ENCODE assay signal across 20 cellular contexts in the genomic region with DNA sequence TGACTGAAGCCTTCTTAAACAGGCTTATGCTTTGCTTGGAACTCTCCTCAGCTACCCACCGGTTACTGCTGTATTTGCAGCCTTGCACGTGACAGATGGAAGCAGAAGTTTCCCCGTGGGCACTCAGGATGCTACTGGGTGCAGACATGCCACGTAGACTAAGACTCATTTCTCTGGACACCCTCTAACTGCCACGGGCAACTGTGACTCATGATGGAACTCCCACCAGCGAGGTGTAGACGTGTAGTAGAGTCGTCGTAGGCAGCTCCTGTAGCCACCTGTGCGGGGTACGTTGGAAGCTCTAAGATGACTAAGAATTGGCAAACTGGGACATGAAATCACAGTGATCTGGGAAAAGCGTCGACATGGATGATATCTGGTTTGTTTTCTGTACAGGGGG.
"Had no signal": no experiment of that assay in that cellular context is flagged by ENCODE, and none has a peak within 500 bp of the region (broad histone marks: within the 10 kb centered on the region; RNA-seq: fewer than 3 reads in every experiment).

No MANE protein-coding gene starts in this region.

- ATAC-seq: activated T-cell treated with anti-CD3 and anti-CD28 coated beads, Interleukin-2, amount 50 U/mL, for 4 hours; natural killer cell had no signal

- DNase-seq: activated B cell treated with CpG ODN at 0.5 μM for 24 hours; activated CD4-positive, alpha-beta T cell treated with anti-CD3 and anti-CD28 coated beads for 4 hours; activated CD8-positive, alpha-beta memory T cell treated with anti-CD3 and anti-CD28 coated beads, Interleukin-2, amount 50 U/mL, for 4 hours; activated effector memory CD4-positive, alpha-beta T cell treated with anti-CD3 and anti-CD28 coated beads, Interleukin-2, amount 50 U/mL, for 16 hours; activated naive CD4-positive, alpha-beta T cell treated with anti-CD3 and anti-CD28 coated beads, Interleukin-2, amount 50 U/mL, for 16 hours; activated T-cell treated with anti-CD3 and anti-CD28 coated beads, Interleukin-2, amount 50 U/mL, for 4 hours; cerebellar nuclear complex; cortex of kidney; esophagus squamous epithelium; mesenchymal stem cell; natural killer cell; stimulated activated CD4-positive, alpha-beta T cell treated with anti-CD3 and anti-CD28 coated beads, Interleukin-12 subunit alpha, Interleukin-12 subunit beta, amount 100 ng/mL, for 4 hours; stimulated activated CD4-positive, alpha-beta T cell treated with anti-CD3 and anti-CD28 coated beads, Interleukin-1b, Interleukin-23, amount 100 ng/mL, for 48 hours; stimulated activated CD8-positive, alpha-beta memory T cell treated with anti-CD3 and anti-CD28 coated beads, Interleukin-4, amount 100 ng/mL, for 48 hours; testis had no signal

- H3K4me3 Mint-ChIP-seq: activated B cell treated with CpG ODN at 0.5 μM for 24 hours; activated T-cell treated with anti-CD3 and anti-CD28 coated beads, Interleukin-2, amount 50 U/mL, for 4 hours; natural killer cell; stimulated activated naive CD8-positive, alpha-beta T cell treated with anti-CD3 and anti-CD28 coated beads, Interleukin-15, Interleukin-2, amounts not matched to agents 100 ng/mL and 50 ng/mL, for 24 hours; T-helper 2 cell treated with Interferon-gamma antibody and Interleukin-4, amounts not matched to agents 5 μg/mL and 100 μg/mL, for 36 hours had no signal

- H3K9me3 Mint-ChIP-seq: activated B cell treated with CpG ODN at 0.5 μM for 24 hours; activated T-cell treated with anti-CD3 and anti-CD28 coated beads, Interleukin-2, amount 50 U/mL, for 4 hours; natural killer cell; stimulated activated naive CD8-positive, alpha-beta T cell treated with anti-CD3 and anti-CD28 coated beads, Interleukin-15, Interleukin-2, amounts not matched to agents 100 ng/mL and 50 ng/mL, for 24 hours; T-helper 2 cell treated with Interferon-gamma antibody and Interleukin-4, amounts not matched to agents 5 μg/mL and 100 μg/mL, for 36 hours had no signal

- H3K27ac Mint-ChIP-seq: activated B cell treated with CpG ODN at 0.5 μM for 24 hours; natural killer cell; stimulated activated naive CD8-positive, alpha-beta T cell treated with anti-CD3 and anti-CD28 coated beads, Interleukin-15, Interleukin-2, amounts not matched to agents 100 ng/mL and 50 ng/mL, for 24 hours; T-helper 2 cell treated with Interferon-gamma antibody and Interleukin-4, amounts not matched to agents 5 μg/mL and 100 μg/mL, for 36 hours had no signal

- H3K27ac ChIP-seq: esophagus squamous epithelium, hepatocyte, SK-N-MC, upper lobe of left lung had no signal

- H3K9me3 ChIP-seq: esophagus squamous epithelium, testis, upper lobe of left lung had no signal

- H3K4me3 ChIP-seq: esophagus squamous epithelium, hepatocyte, SK-N-MC, testis, upper lobe of left lung had no signal

- H3K36me3 ChIP-seq: upper lobe of left lung had no signal

- H3K36me3 Mint-ChIP-seq: natural killer cell had no signal

- H3K27me3 ChIP-seq: esophagus squamous epithelium, hepatocyte, testis, upper lobe of left lung had no signal

- H3K27me3 Mint-ChIP-seq: activated B cell treated with CpG ODN at 0.5 μM for 24 hours; stimulated activated naive CD8-positive, alpha-beta T cell treated with anti-CD3 and anti-CD28 coated beads, Interleukin-15, Interleukin-2, amounts not matched to agents 100 ng/mL and 50 ng/mL, for 24 hours had no signal
